3 cellular contexts compared by ENCODE assay signal in the genomic region with DNA sequence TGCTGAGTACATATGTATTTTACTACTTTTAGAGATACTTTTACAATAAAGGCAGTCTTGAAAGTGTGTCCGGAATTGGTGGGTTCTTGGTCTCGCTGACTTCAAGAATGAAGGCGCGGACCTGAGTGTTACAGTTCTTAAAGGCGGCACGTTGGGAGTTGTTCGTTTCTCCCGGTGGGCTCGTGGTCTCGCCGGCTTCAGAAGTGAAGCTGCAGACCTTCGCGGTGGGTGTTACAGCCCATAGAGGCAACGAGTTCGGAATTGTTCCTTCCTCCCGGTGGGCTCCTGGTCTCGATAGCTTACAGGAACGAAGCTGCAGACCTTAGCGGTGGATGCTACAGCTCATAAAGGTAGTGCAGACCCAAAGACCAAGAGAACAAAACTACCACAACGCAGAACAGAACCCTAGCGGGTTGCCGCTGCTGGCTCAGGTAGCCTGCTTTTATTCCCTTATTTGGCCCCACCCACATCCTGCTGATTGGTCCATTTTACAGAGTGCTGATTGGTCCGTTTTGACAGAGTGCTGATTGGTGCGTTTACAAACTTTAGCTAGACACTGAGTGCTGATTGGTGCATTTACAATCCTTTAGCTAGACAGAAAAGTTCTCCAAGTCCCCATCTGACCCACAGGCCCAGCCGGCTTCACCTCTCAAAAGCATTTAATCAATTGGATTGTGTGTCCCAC.
TF ChIP-seq lines count a peak whose summit lies in the region.

No MANE protein-coding gene starts in this region.

TF ChIP-seq in WTC11, 78 proteins besides CTCF, POLR2A, EP300 and RAD21:
- TF ChIP-seq NFYB (CRISPR knock-in tag; conservative IDR thresholded peaks at IDR 0.05; ENCODE audit: low read depth): peak; percentile 64

TF ChIP-seq in K562, 482 proteins besides CTCF, POLR2A, EP300 and RAD21:
- TF ChIP-seq FOS (IDR thresholded peaks at IDR 0.05; ENCODE audit: extremely low read depth, insufficient read length): peak; percentile 19
- peak; percentile 64; the same call in 1 of the 2 replicates for TF ChIP-seq ZNF316 (IDR thresholded peaks at IDR 0.05)
- peak; percentile 95 for TF ChIP-seq NFYB (IDR thresholded peaks at IDR 0.05; ENCODE audit: extremely low read depth, insufficient read length)
- TF ChIP-seq ASH1L (IDR thresholded peaks at IDR 0.05; ENCODE audit: borderline replicate concordance, low read depth, partially characterized antibody): peak; percentile 56
- TF ChIP-seq, protein P1, sequence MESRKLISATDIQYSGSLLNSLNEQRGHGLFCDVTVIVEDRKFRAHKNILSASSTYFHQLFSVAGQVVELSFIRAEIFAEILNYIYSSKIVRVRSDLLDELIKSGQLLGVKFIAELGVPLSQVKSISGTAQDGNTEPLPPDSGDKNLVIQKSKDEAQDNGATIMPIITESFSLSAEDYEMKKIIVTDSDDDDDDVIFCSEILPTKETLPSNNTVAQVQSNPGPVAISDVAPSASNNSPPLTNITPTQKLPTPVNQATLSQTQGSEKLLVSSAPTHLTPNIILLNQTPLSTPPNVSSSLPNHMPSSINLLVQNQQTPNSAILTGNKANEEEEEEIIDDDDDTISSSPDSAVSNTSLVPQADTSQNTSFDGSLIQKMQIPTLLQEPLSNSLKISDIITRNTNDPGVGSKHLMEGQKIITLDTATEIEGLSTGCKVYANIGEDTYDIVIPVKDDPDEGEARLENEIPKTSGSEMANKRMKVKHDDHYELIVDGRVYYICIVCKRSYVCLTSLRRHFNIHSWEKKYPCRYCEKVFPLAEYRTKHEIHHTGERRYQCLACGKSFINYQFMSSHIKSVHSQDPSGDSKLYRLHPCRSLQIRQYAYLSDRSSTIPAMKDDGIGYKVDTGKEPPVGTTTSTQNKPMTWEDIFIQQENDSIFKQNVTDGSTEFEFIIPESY (CRISPR knock-in tag; IDR thresholded peaks at IDR 0.05): peak; percentile 85
- TF ChIP-seq CC2D1A (IDR thresholded peaks at IDR 0.05): peak; percentile 41; the same call in 1 of the 2 replicates
- TF ChIP-seq, protein P2, sequence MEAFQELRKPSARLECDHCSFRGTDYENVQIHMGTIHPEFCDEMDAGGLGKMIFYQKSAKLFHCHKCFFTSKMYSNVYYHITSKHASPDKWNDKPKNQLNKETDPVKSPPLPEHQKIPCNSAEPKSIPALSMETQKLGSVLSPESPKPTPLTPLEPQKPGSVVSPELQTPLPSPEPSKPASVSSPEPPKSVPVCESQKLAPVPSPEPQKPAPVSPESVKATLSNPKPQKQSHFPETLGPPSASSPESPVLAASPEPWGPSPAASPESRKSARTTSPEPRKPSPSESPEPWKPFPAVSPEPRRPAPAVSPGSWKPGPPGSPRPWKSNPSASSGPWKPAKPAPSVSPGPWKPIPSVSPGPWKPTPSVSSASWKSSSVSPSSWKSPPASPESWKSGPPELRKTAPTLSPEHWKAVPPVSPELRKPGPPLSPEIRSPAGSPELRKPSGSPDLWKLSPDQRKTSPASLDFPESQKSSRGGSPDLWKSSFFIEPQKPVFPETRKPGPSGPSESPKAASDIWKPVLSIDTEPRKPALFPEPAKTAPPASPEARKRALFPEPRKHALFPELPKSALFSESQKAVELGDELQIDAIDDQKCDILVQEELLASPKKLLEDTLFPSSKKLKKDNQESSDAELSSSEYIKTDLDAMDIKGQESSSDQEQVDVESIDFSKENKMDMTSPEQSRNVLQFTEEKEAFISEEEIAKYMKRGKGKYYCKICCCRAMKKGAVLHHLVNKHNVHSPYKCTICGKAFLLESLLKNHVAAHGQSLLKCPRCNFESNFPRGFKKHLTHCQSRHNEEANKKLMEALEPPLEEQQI (IDR thresholded peaks at IDR 0.05): peak; percentile 73; the same call in 1 of the 2 replicates
- peak; percentile 79 for TF ChIP-seq RBM25 (IDR thresholded peaks at IDR 0.05; ENCODE audit: low read depth, low read length, severe bottlenecking)
- TF ChIP-seq C11orf30 (IDR thresholded peaks at IDR 0.05; ENCODE audit: low read depth): peak; percentile 34

TF ChIP-seq in HepG2, 621 proteins besides CTCF, POLR2A, EP300 and RAD21:
- TF ChIP-seq NFYB (CRISPR knock-in tag; IDR thresholded peaks at IDR 0.05): peak; percentile 66
